24 cellular contexts compared by ENCODE assay signal in genomic region chr16:89988951-89989350, GRCh38. TPM values are rescaled to one million over a fixed set of nuclear protein-coding genes. Genes with fewer than 3 reads are reported as not detected.
"Had no signal": no experiment of that assay in that cellular context is flagged by ENCODE, and none has a peak within 500 bp of the region (broad histone marks: within the 10 kb centered on the region; RNA-seq: fewer than 3 reads in every experiment).

No MANE protein-coding gene starts in this region.

- H3K4me1 ChIP-seq: heart left ventricle had no signal

- H3K27ac ChIP-seq: brain microvascular endothelial cell, coronary artery, dorsolateral prefrontal cortex, heart left ventricle had no signal

- H3K27me3 ChIP-seq: brain microvascular endothelial cell, dorsolateral prefrontal cortex, heart left ventricle had no signal

- DNase-seq: activated CD4-positive, alpha-beta memory T cell treated with anti-CD3 and anti-CD28 coated beads for 36 hours; activated CD4-positive, alpha-beta T cell treated with anti-CD3 and anti-CD28 coated beads for 36 hours; activated CD4-positive, alpha-beta T cell treated with anti-CD3 and anti-CD28 coated beads, Interleukin-2, amount 10 ng/mL, durations not matched to agents 24 days and 14 days; activated CD4-positive, CD25-positive, alpha-beta regulatory T cell; activated CD4-positive, CD25-positive, alpha-beta regulatory T cell treated with anti-CD3 and anti-CD28 coated beads, Interleukin-2, amount 50 U/mL, for 72 hours; activated CD8-positive, alpha-beta memory T cell treated with anti-CD3 and anti-CD28 coated beads, Interleukin-2, amount 10 ng/mL, durations not matched to agents 7 days and 5 days; activated CD8-positive, alpha-beta memory T cell treated with anti-CD3 and anti-CD28 coated beads, Interleukin-2, amount 50 U/mL, for 4 hours; activated CD8-positive, alpha-beta T cell treated with anti-CD3 and anti-CD28 coated beads, Interleukin-2, amount 10 ng/mL, durations not matched to agents 7 days and 5 days; activated effector memory CD4-positive, alpha-beta T cell treated with anti-CD3 and anti-CD28 coated beads, Interleukin-2, amount 50 U/mL, for 16 hours; activated naive CD4-positive, alpha-beta T cell; activated naive CD4-positive, alpha-beta T cell treated with anti-CD3 and anti-CD28 coated beads, Interleukin-2, amount 10 ng/mL, durations not matched to agents 7 days and 5 days; activated naive CD8-positive, alpha-beta T cell treated with anti-CD3 and anti-CD28 coated beads, Interleukin-2, amount 10 ng/mL, durations not matched to agents 7 days and 5 days; activated T-cell treated with anti-CD3 and anti-CD28 coated beads, Interleukin-2, amount 50 U/mL, for 1 hour; activated T-cell treated with anti-CD3 and anti-CD28 coated beads, Interleukin-2, amount 50 U/mL, for 48 hours; brain microvascular endothelial cell; dorsolateral prefrontal cortex; effector memory CD4-positive, alpha-beta T cell; endodermal cell; foreskin fibroblast; glutamatergic neuron; heart left ventricle; T-helper 2 cell had no signal

- ATAC-seq: activated CD4-positive, alpha-beta T cell treated with anti-CD3 and anti-CD28 coated beads for 36 hours; activated CD8-positive, alpha-beta memory T cell treated with anti-CD3 and anti-CD28 coated beads, Interleukin-2, amount 10 ng/mL, durations not matched to agents 7 days and 5 days; activated CD8-positive, alpha-beta T cell treated with anti-CD3 and anti-CD28 coated beads, Interleukin-2, amount 10 ng/mL, durations not matched to agents 7 days and 5 days; activated naive CD4-positive, alpha-beta T cell treated with anti-CD3 and anti-CD28 coated beads, Interleukin-2, amount 50 U/mL, for 72 hours; heart left ventricle had no signal

- H3K4me3 ChIP-seq: coronary artery, dorsolateral prefrontal cortex, heart left ventricle had no signal

- H3K9me3 ChIP-seq: heart left ventricle had no signal

RNA-seq across cellular contexts. Expression of gene DBNDD1, which starts 30.3 kb away (rescaled TPM):
- total RNA-seq: activated CD4-positive, alpha-beta T cell treated with anti-CD3 and anti-CD28 coated beads, Interleukin-2, amount 10 ng/mL, durations not matched to agents 24 days and 14 days; activated CD8-positive, alpha-beta memory T cell treated with anti-CD3 and anti-CD28 coated beads, Interleukin-2, amount 10 ng/mL, durations not matched to agents 7 days and 5 days had no signal
